In the genomic region with DNA sequence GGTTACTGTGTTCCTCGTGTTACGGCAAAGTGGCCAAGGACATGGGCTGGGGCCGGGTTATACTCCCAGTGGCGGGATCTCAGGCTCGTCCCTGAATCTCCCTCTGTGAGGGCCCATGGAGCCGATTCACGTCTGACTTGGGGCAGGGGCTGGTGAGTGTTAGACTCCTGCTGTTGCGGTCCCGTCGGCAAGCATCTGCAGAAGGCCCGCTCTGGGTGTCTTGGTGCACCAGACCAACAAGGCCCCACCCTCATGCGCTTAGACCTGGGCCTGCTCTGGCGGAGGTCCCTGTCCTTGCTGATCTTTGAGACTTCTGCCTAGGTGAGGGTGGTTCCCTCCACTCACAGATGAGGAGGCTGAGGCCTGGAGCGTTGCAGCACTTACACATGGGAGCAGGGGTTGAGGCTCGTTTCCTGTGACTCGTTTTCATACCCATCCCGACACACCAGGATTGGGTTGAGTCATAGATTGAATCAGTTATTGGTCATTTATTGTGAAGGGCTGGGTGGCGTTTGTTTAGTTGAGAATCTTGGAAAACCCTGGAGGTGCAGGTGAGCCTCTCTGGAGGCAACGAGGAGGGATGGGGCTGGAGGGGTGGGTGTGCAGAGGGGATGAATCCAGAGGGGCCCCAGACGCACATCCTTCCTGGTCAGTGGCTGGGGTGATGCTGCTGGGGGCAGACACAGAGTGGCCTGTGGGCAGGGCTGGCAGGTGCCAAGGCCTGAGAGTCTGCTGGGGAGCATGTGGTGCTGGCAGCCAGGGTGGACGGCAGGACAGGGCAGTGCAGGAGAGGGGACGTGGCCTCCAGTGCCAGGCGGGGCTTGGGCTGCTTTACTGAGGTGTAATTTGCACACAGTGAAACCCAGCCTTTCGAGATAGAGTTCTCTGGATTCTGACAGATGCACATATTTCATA, we compare ENCODE assay signal across 16 cellular contexts. TPM values are rescaled to one million over a fixed set of nuclear protein-coding genes. Genes with fewer than 3 reads are reported as not detected.
DNase-seq lines count a peak whose midpoint lies in the region; ATAC-seq and TF ChIP-seq lines count a peak whose summit lies in the region.
"Had no signal": no experiment of that assay in that cellular context is flagged by ENCODE, and none has a peak within 500 bp of the region (broad histone marks: within the 10 kb centered on the region; RNA-seq: fewer than 3 reads in every experiment).

No MANE protein-coding gene starts in this region.

- no peak overlapping the region for H3K4me3 ChIP-seq in foreskin fibroblast (ENCODE audit: low read depth in 1 of 2, low read length in 2 of 2)
- H3K4me3 ChIP-seq: left lung, SJSA1 had no signal

- DNase-seq in stimulated activated naive CD8-positive, alpha-beta T cell treated with anti-CD3 and anti-CD28 coated beads, Interleukin-15, Interleukin-2, amounts not matched to agents 100 U/mL and 50 U/mL, for 24 hours, result no peak
- DNase-seq in T-helper 17 cell (no peak), foreskin fibroblast (peak; percentile 66 to 80), foreskin melanocyte (no peak), COR-L47 (lab: John Stamatoyannopoulos, UW) (no peak), GM13977 (ENCODE audit: low spot score) (no peak)
- DNase-seq: NCI-H1417 treated with DMSO at 0.1 percent for 48 hours; NCI-H526 treated with DMSO at 0.1 percent for 48 hours; stimulated activated CD4-positive, alpha-beta T cell treated with anti-CD3 and anti-CD28 coated beads, Interleukin-12 subunit alpha, Interleukin-12 subunit beta, amount 100 ng/mL, for 4 hours had no signal

- no peak for ATAC-seq in stimulated activated naive CD8-positive, alpha-beta T cell treated with anti-CD3 and anti-CD28 coated beads, Interleukin-15, Interleukin-2, amounts not matched to agents 100 U/mL and 50 U/mL, for 24 hours
- no peak for ATAC-seq in T-helper 17 cell
- ATAC-seq in HG02970 (IDR thresholded peaks at IDR 0.05; ENCODE audit: low FRiP score, unreplicated experiment), result no peak
- ATAC-seq: activated CD4-positive, CD25-positive, alpha-beta regulatory T cell treated with anti-CD3 and anti-CD28 coated beads, Interleukin-2, amount 50 U/mL, for 24 hours; left lung had no signal

- H3K4me1 Mint-ChIP-seq in stimulated activated naive CD8-positive, alpha-beta T cell treated with anti-CD3 and anti-CD28 coated beads, Interleukin-15, Interleukin-2, amounts not matched to agents 100 ng/mL and 50 ng/mL, for 24 hours (ENCODE audit: low read depth), result peaks cover 44% of the 10 kb centered on the region
- peaks cover 38% of the 10 kb centered on the region for H3K4me1 Mint-ChIP-seq in T-helper 17 cell

- in situ Hi-C loops in GM13977 (cut with MboI; ENCODE audit: low pct_unique_long_range_greater_than_20kb, low sequenced_read_pairs, unreplicated experiment), result loop anchor here (25.0 kb wide), 1 partner anchor 633 kb away; a partner anchor contains a TSS

- H3K27me3 Mint-ChIP-seq in stimulated activated naive CD8-positive, alpha-beta T cell treated with anti-CD3 and anti-CD28 coated beads, Interleukin-15, Interleukin-2, amounts not matched to agents 100 ng/mL and 50 ng/mL, for 24 hours, result no peaks in the 10 kb centered on the region
- H3K27me3 Mint-ChIP-seq in T-helper 17 cell, result no peaks in the 10 kb centered on the region
- H3K27me3 Mint-ChIP-seq: activated naive CD4-positive, alpha-beta T cell treated with anti-CD3 and anti-CD28 coated beads, Interleukin-2, amount 50 U/mL, for 24 hours had no signal

- no peaks in the 10 kb centered on the region for H3K9me3 ChIP-seq in T-helper 17 cell (ENCODE audit: control insufficient read depth, low read length, poor library complexity, severe bottlenecking)
- H3K9me3 ChIP-seq: left lung, neutrophil, SJSA1 had no signal

- peak overlapping the region; percentile 29 for H3K27ac Mint-ChIP-seq in stimulated activated naive CD8-positive, alpha-beta T cell treated with anti-CD3 and anti-CD28 coated beads, Interleukin-15, Interleukin-2, amounts not matched to agents 100 ng/mL and 50 ng/mL, for 24 hours
- H3K27ac Mint-ChIP-seq in T-helper 17 cell, result peak overlapping the region; percentile 39
- H3K27ac Mint-ChIP-seq: activated naive CD4-positive, alpha-beta T cell treated with anti-CD3 and anti-CD28 coated beads, Interleukin-2, amount 50 U/mL, for 24 hours had no signal

- H3K4me3 Mint-ChIP-seq in stimulated activated naive CD8-positive, alpha-beta T cell treated with anti-CD3 and anti-CD28 coated beads, Interleukin-15, Interleukin-2, amounts not matched to agents 100 ng/mL and 50 ng/mL, for 24 hours, result no peak overlapping the region
- H3K4me3 Mint-ChIP-seq in T-helper 17 cell, result no peak overlapping the region
- H3K4me3 Mint-ChIP-seq: activated naive CD4-positive, alpha-beta T cell treated with anti-CD3 and anti-CD28 coated beads, Interleukin-2, amount 50 U/mL, for 24 hours had no signal

- no peaks in the 10 kb centered on the region for H3K9me3 Mint-ChIP-seq in stimulated activated naive CD8-positive, alpha-beta T cell treated with anti-CD3 and anti-CD28 coated beads, Interleukin-15, Interleukin-2, amounts not matched to agents 100 ng/mL and 50 ng/mL, for 24 hours
- H3K9me3 Mint-ChIP-seq: activated naive CD4-positive, alpha-beta T cell treated with anti-CD3 and anti-CD28 coated beads, Interleukin-2, amount 50 U/mL, for 24 hours had no signal

- no peak for TF ChIP-seq CTCF in foreskin fibroblast (IDR thresholded peaks at IDR 0.05; ENCODE audit: low read depth, low read length)
- no peak for TF ChIP-seq CTCF in GM13977 (IDR thresholded peaks at IDR 0.05; ENCODE audit: extremely low read depth, insufficient read depth, missing control alignments)

- H3K36me3 Mint-ChIP-seq in stimulated activated naive CD8-positive, alpha-beta T cell treated with anti-CD3 and anti-CD28 coated beads, Interleukin-15, Interleukin-2, amounts not matched to agents 100 ng/mL and 50 ng/mL, for 24 hours (ENCODE audit: low read depth), result peaks cover 50% of the 10 kb centered on the region
- peaks cover 7% of the 10 kb centered on the region for H3K36me3 Mint-ChIP-seq in T-helper 17 cell (ENCODE audit: low read depth)

RNA-seq across cellular contexts. Expression of a gene that starts 4.6 kb away (rescaled TPM):
- 10 to 100 TPM; 42.5 to 44.1 TPM for total RNA-seq in T-helper 17 cell

RNA-seq across cellular contexts. Expression of a gene that starts 24.8 kb away (rescaled TPM):
- total RNA-seq in T-helper 17 cell, result 100 to 1,000 TPM; 248 to 258 TPM

RNA-seq across cellular contexts. Expression of a gene that starts 31.6 kb away (rescaled TPM):
- 1 to 10 TPM; 1.1 to 1.6 TPM for total RNA-seq in T-helper 17 cell

RNA-seq across cellular contexts. Expression of a gene that starts 36.2 kb away (rescaled TPM):
- total RNA-seq in T-helper 17 cell, result 10 to 100 TPM; 24.7 to 26.3 TPM

RNA-seq across cellular contexts. Expression of a gene that starts 38.8 kb away (rescaled TPM):
- total RNA-seq in T-helper 17 cell, result 10 to 100 TPM; 40.3 to 41.8 TPM

Comparison
In these comparisons a context has a peak if more than half of its experiments do, and no peak if none do; other contexts are left out.
1. DNase-seq: peak in foreskin fibroblast (2 of 2); none in stimulated activated naive CD8-positive, alpha-beta T cell treated with anti-CD3 and anti-CD28 coated beads, Interleukin-15, Interleukin-2, amounts not matched to agents 100 U/mL and 50 U/mL, for 24 hours (single experiment), T-helper 17 cell (0 of 3), foreskin melanocyte (single experiment), COR-L47 (single experiment) and GM13977 (single experiment).